Comparison of ENCODE assay signal across 24 cellular contexts in the genomic region with DNA sequence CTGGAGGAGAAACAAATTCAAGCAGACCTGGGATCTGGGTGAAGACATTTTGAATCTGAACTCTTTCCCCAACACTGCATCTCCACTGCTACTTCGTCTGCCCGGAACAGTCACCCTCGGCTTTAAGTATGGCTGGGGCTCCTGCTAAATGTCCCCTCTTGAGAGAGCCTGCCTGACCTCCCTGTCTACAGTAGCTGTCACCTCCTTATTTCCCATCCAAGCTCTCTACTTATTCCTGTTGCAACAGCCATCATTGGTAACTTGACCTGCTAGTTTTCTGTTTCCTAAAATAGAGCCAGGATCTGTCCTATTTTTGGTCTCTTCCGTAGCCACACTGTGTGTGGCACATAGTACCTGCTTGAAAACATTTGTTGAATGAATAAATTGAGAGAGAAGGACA. TPM values are rescaled to one million over a fixed set of nuclear protein-coding genes. Genes with fewer than 3 reads are reported as not detected.
"Had no signal": no experiment of that assay in that cellular context is flagged by ENCODE, and none has a peak within 500 bp of the region (broad histone marks: within the 10 kb centered on the region; RNA-seq: fewer than 3 reads in every experiment).

No MANE protein-coding gene starts in this region.

- ATAC-seq: activated CD4-positive, CD25-positive, alpha-beta regulatory T cell treated with anti-CD3 and anti-CD28 coated beads, Interleukin-2, amount 50 U/mL, for 24 hours; activated CD8-positive, alpha-beta T cell treated with anti-CD3 and anti-CD28 coated beads for 36 hours; activated T-cell treated with anti-CD3 and anti-CD28 coated beads, Interleukin-2, amount 50 U/mL, for 72 hours had no signal

- H3K27me3 ChIP-seq: Peyer's patch had no signal

- H3K27ac Mint-ChIP-seq: activated CD8-positive, alpha-beta T cell treated with anti-CD3 and anti-CD28 coated beads for 36 hours; activated naive CD4-positive, alpha-beta T cell treated with anti-CD3 and anti-CD28 coated beads, Interleukin-2, amount 10 ng/mL, durations not matched to agents 7 days and 5 days; activated naive CD8-positive, alpha-beta T cell treated with anti-CD3 and anti-CD28 coated beads for 36 hours; activated T-cell treated with anti-CD3 and anti-CD28 coated beads, Interleukin-2, amount 50 U/mL, for 72 hours; activated T-helper 2 cell treated with anti-CD3 and anti-CD28 coated beads, Interferon-gamma antibody, Interleukin-2, Interleukin-4, amounts not matched to agents 10 μg/mL and 5 μg/mL and 100 μg/mL, durations not matched to agents 14 hours and 24 hours and 36 hours; T-helper 1 cell treated with Interleukin-12 subunit alpha and Interleukin-12 subunit beta and Interleukin-4 antibody, amounts not matched to agents 30 μg/mL and 1 μg/mL, for 36 hours had no signal

- H3K36me3 Mint-ChIP-seq: activated naive CD8-positive, alpha-beta T cell treated with anti-CD3 and anti-CD28 coated beads for 36 hours had no signal

- H3K4me1 Mint-ChIP-seq: activated naive CD8-positive, alpha-beta T cell treated with anti-CD3 and anti-CD28 coated beads for 36 hours had no signal

- H3K4me3 ChIP-seq: Peyer's patch had no signal

- H3K27ac ChIP-seq: brain microvascular endothelial cell, KMS-11, Peyer's patch, RWPE1 had no signal

- H3K9me3 Mint-ChIP-seq: activated T-cell treated with anti-CD3 and anti-CD28 coated beads, Interleukin-2, amount 50 U/mL, for 72 hours; activated T-helper 2 cell treated with anti-CD3 and anti-CD28 coated beads, Interferon-gamma antibody, Interleukin-2, Interleukin-4, amounts not matched to agents 10 μg/mL and 5 μg/mL and 100 μg/mL, durations not matched to agents 14 hours and 24 hours and 36 hours had no signal

- DNase-seq: activated CD4-positive, alpha-beta T cell treated with anti-CD3 and anti-CD28 coated beads for 4 hours; activated CD8-positive, alpha-beta memory T cell treated with anti-CD3 and anti-CD28 coated beads, Interleukin-2, amount 50 U/mL, for 4 hours; activated CD8-positive, alpha-beta T cell treated with anti-CD3 and anti-CD28 coated beads for 36 hours; activated gamma-delta T cell treated with Interleukin-2 at 50 U/mL for 16 hours; activated naive CD4-positive, alpha-beta T cell treated with anti-CD3 and anti-CD28 coated beads, Interleukin-2, amount 10 ng/mL, durations not matched to agents 7 days and 5 days; activated naive CD8-positive, alpha-beta T cell treated with anti-CD3 and anti-CD28 coated beads for 36 hours; activated T-cell treated with anti-CD3 and anti-CD28 coated beads, Interleukin-2, amount 50 U/mL, for 72 hours; brain microvascular endothelial cell; NCI-H1092 treated with DMSO at 0.1 percent for 48 hours; NCI-H1436; NCI-H1694 treated with DMSO at 0.1 percent for 48 hours; NCI-H2029 treated with DMSO at 0.1 percent for 48 hours; NCI-H345; NCI-H510A; NCI-H69; NK-92 treated with Interleukin-12 subunit alpha and Interleukin-12 subunit beta, amount 100 ng/mL, for 24 hours; Peyer's patch; SHP77 treated with DMSO at 0.1 percent for 48 hours had no signal

- H3K27me3 Mint-ChIP-seq: activated naive CD8-positive, alpha-beta T cell treated with anti-CD3 and anti-CD28 coated beads for 36 hours had no signal

- H3K4me3 Mint-ChIP-seq: activated CD8-positive, alpha-beta T cell treated with anti-CD3 and anti-CD28 coated beads for 36 hours; activated naive CD4-positive, alpha-beta T cell treated with anti-CD3 and anti-CD28 coated beads, Interleukin-2, amount 10 ng/mL, durations not matched to agents 7 days and 5 days; activated naive CD8-positive, alpha-beta T cell treated with anti-CD3 and anti-CD28 coated beads for 36 hours; activated T-cell treated with anti-CD3 and anti-CD28 coated beads, Interleukin-2, amount 50 U/mL, for 72 hours; T-helper 1 cell treated with Interleukin-12 subunit alpha and Interleukin-12 subunit beta and Interleukin-4 antibody, amounts not matched to agents 30 μg/mL and 1 μg/mL, for 36 hours had no signal

RNA-seq across cellular contexts. Expression of gene TSPAN18, which starts 26.8 kb away (rescaled TPM):
- total RNA-seq: SK-MEL-5 had no signal
